In genomic region chr5:126594676-126595485, GRCh38 we compare ENCODE assay signal across 8 cellular contexts. TPM values are rescaled to one million over a fixed set of nuclear protein-coding genes. Genes with fewer than 3 reads are reported as not detected.
DNase-seq lines count a peak whose midpoint lies in the region; ATAC-seq and TF ChIP-seq lines count a peak whose summit lies in the region.

ALDH7A1 (minus strand) TSS chr5:126595219; CDS start chr5:126595198, 21 bp downstream.

- peaks cover 0 to 23% (median 12%) of the 10 kb centered on the region in 12 donors for H3K4me1 ChIP-seq in heart left ventricle
- peaks cover 2% of the 10 kb centered on the region for H3K4me1 ChIP-seq in urinary bladder (ENCODE audit: insufficient read depth)

- H3K9me3 ChIP-seq in heart left ventricle = no peaks in the 10 kb centered on the region

- H3K36me3 ChIP-seq in heart left ventricle = peaks cover 0 to 25% (median 20%) of the 10 kb centered on the region in 9 donors
- no peaks in the 10 kb centered on the region for H3K36me3 ChIP-seq in urinary bladder (ENCODE audit: insufficient read depth)

- H3K27ac Mint-ChIP-seq in osteocyte (ENCODE audit: unreplicated experiment) = peak within 1 kb of the TSS; percentile 86

- H3K27me3 Mint-ChIP-seq in osteocyte (ENCODE audit: unreplicated experiment) = no peaks in the 10 kb centered on the region

- H3K27me3 ChIP-seq in heart left ventricle = no peaks in the 10 kb centered on the region

- TF ChIP-seq CTCF in heart left ventricle (IDR thresholded peaks at IDR 0.05) (peak; percentile 20 to 70 (median 38)), osteocyte (IDR thresholded peaks at IDR 0.05) (peak; percentile 73)

- TF ChIP-seq POLR2A in heart left ventricle (IDR thresholded peaks at IDR 0.05) = peak in 1 of 2 donors; percentile 68

- in situ Hi-C loops in Caki2 (cut with HindIII; ENCODE audit: low pct_unique_long_range_greater_than_20kb, low sequenced_read_pairs) = loop anchor here (10.0 kb wide), 1 partner anchor 240 kb away; no protein-coding TSS in a partner anchor

- ATAC-seq in GM21381 (IDR thresholded peaks at IDR 0.05; ENCODE audit: unreplicated experiment) (peak; percentile 86), heart left ventricle (peak; percentile 96 to 97 (median 96))

- no peaks in the 10 kb centered on the region for H3K9me3 Mint-ChIP-seq in osteocyte (ENCODE audit: unreplicated experiment)

- intact Hi-C loops in heart left ventricle (cut with DNase I) = loop anchor here in 7 of 10 donors (2.0 to 5.0 kb wide), 5 partner anchors 240 to 258 kb away; no protein-coding TSS in a partner anchor

- H3K36me3 Mint-ChIP-seq in osteocyte (ENCODE audit: unreplicated experiment) = no peaks in the 10 kb centered on the region

- H3K4me3 ChIP-seq in heart left ventricle (peak within 1 kb of the TSS; percentile 33 to 83 (median 72)), urinary bladder (ENCODE audit: low read depth, low read length) (peak within 1 kb of the TSS; percentile 66)

- peak; percentile 90 for DNase-seq in Caki2 (ENCODE audit: low read depth)
- DNase-seq in HS-5 (ENCODE audit: low read depth) = peak; percentile 74
- DNase-seq in SHP77 treated with DMSO at 0.1 percent for 48 hours (lab: John Stamatoyannopoulos, UW) = peak; percentile 91
- DNase-seq in amygdala (lab: John Stamatoyannopoulos, UW) = peak; percentile 44 to 94 (median 85)
- peak; percentile 93 to 96 (median 95) for DNase-seq in heart left ventricle
- DNase-seq in osteocyte (ENCODE audit: extremely low spot score, unreplicated experiment) = peak; percentile 98

- peaks cover 28% of the 10 kb centered on the region for H3K4me1 Mint-ChIP-seq in osteocyte (ENCODE audit: unreplicated experiment)

- peak within 1 kb of the TSS in 11 of 12 donors; percentile 62 to 93 (median 77) for H3K27ac ChIP-seq in heart left ventricle
- H3K27ac ChIP-seq in urinary bladder (ENCODE audit: low read depth) = peak within 1 kb of the TSS; percentile 81

- WGBS in heart left ventricle, 4 donors = 0 to 2% (median 1%) methylated on average over 28 to 49 of the region's 49 CpGs
- under 1% methylated on average over 49 of the region's 49 CpGs for WGBS in urinary bladder

- H3K4me3 Mint-ChIP-seq in osteocyte (ENCODE audit: unreplicated experiment) = peak within 1 kb of the TSS; percentile 93

RNA-seq across cellular contexts. Expression of gene ALDH7A1, which starts in this region (rescaled TPM):
- 30.1 and 40.1 TPM in 2 replicates for total RNA-seq in Caki2 (2014; rRNA removed; shearing (Covaris generic); ENCODE audit: low replicate concordance)
- total RNA-seq in heart left ventricle (10 to 100 TPM; 12.3 to 67.6 (median 45.0) TPM), osteocyte (117 and 130 TPM in 2 replicates), urinary bladder (73.2 TPM)
- polyA plus RNA-seq in heart left ventricle (10 to 100 TPM; 21.3 to 27.0 TPM), urinary bladder (45.6 TPM)

Comparison
In these comparisons a context has a peak if more than half of its experiments do, and no peak if none do; other contexts are left out.
1. Peak in every context shown above with its lines: DNase-seq, ATAC-seq, H3K4me3 ChIP-seq and H3K27ac ChIP-seq.